8 cellular contexts compared by ENCODE assay signal in the genomic region with DNA sequence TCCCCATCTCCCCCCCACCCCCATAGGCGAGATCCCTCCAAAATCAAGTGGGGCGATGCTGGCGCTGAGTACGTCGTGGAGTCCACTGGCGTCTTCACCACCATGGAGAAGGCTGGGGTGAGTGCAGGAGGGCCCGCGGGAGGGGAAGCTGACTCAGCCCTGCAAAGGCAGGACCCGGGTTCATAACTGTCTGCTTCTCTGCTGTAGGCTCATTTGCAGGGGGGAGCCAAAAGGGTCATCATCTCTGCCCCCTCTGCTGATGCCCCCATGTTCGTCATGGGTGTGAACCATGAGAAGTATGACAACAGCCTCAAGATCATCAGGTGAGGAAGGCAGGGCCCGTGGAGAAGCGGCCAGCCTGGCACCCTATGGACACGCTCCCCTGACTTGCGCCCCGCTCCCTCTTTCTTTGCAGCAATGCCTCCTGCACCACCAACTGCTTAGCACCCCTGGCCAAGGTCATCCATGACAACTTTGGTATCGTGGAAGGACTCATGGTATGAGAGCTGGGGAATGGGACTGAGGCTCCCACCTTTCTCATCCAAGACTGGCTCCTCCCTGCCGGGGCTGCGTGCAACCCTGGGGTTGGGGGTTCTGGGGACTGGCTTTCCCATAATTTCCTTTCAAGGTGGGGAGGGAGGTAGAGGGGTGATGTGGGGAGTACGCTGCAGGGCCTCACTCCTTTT. TPM values are rescaled to one million over a fixed set of nuclear protein-coding genes. Genes with fewer than 3 reads are reported as not detected.
DNase-seq lines count a peak whose midpoint lies in the region; ATAC-seq and TF ChIP-seq lines count a peak whose summit lies in the region.

No MANE protein-coding gene starts in this region.

- peak; percentile 42 for DNase-seq in activated CD4-positive, alpha-beta T cell treated with anti-CD3 and anti-CD28 coated beads for 48 hours
- no peak for DNase-seq in activated CD4-positive, alpha-beta T cell treated with anti-CD3 and anti-CD28 coated beads, Interleukin-2, amount 50 U/mL, for 4 hours
- peak; percentile 45 for DNase-seq in activated CD4-positive, alpha-beta memory T cell treated with anti-CD3 and anti-CD28 coated beads for 36 hours
- DNase-seq in glutamatergic neuron (no peak), left lobe of liver (ENCODE audit: low spot score) (no peak), middle frontal gyrus (ENCODE audit: extremely low spot score, low spot score) (no peak), OCI-M2 (lab: John Stamatoyannopoulos, UW; ENCODE audit: unreplicated experiment) (no peak)
- no peak for DNase-seq in stimulated activated naive CD8-positive, alpha-beta T cell treated with anti-CD3 and anti-CD28 coated beads, Interleukin-15, amount 100 ng/mL, for 72 hours

- intact Hi-C loops in activated CD4-positive, alpha-beta memory T cell treated with anti-CD3 and anti-CD28 coated beads for 36 hours (cut with micrococcal nuclease) = no loop called here

- H3K36me3 Mint-ChIP-seq in activated CD4-positive, alpha-beta memory T cell treated with anti-CD3 and anti-CD28 coated beads for 36 hours = peaks cover 57% of the 10 kb centered on the region
- H3K36me3 Mint-ChIP-seq in glutamatergic neuron (ENCODE audit: unreplicated experiment) = peaks cover 3% of the 10 kb centered on the region

- no peaks in the 10 kb centered on the region for H3K9me3 Mint-ChIP-seq in activated CD4-positive, alpha-beta memory T cell treated with anti-CD3 and anti-CD28 coated beads for 36 hours
- peaks cover 34% of the 10 kb centered on the region for H3K9me3 Mint-ChIP-seq in glutamatergic neuron (ENCODE audit: unreplicated experiment)
- no peaks in the 10 kb centered on the region for H3K9me3 Mint-ChIP-seq in stimulated activated naive CD8-positive, alpha-beta T cell treated with anti-CD3 and anti-CD28 coated beads, Interleukin-15, amount 100 ng/mL, for 72 hours

- POLR2A ChIA-PET in activated CD4-positive, alpha-beta memory T cell treated with anti-CD3 and anti-CD28 coated beads for 36 hours (lab: Charles Lee) = interaction anchor here (0.6 to 6.3 kb wide), 11 partner anchors 16 to 252 kb away, joined by 3 to 54 read pairs (median 14); partner anchors contain the start of genes CD4, IFFO1, MRPL51 and VAMP1

- peak overlapping the region; percentile 100 for H3K27ac Mint-ChIP-seq in activated CD4-positive, alpha-beta memory T cell treated with anti-CD3 and anti-CD28 coated beads for 36 hours
- H3K27ac Mint-ChIP-seq in glutamatergic neuron (ENCODE audit: unreplicated experiment) = peak overlapping the region; percentile 28
- peak overlapping the region in 1 of 2 donors; percentile 90 for H3K27ac Mint-ChIP-seq in stimulated activated naive CD8-positive, alpha-beta T cell treated with anti-CD3 and anti-CD28 coated beads, Interleukin-15, amount 100 ng/mL, for 72 hours

- TF ChIP-seq CTCF in glutamatergic neuron (IDR thresholded peaks at IDR 0.05; ENCODE audit: partially characterized antibody, unreplicated experiment) = no peak

- H3K27me3 Mint-ChIP-seq in activated CD4-positive, alpha-beta memory T cell treated with anti-CD3 and anti-CD28 coated beads for 36 hours = no peaks in the 10 kb centered on the region
- peaks cover 14% of the 10 kb centered on the region for H3K27me3 Mint-ChIP-seq in glutamatergic neuron (ENCODE audit: unreplicated experiment)
- H3K27me3 Mint-ChIP-seq in stimulated activated naive CD8-positive, alpha-beta T cell treated with anti-CD3 and anti-CD28 coated beads, Interleukin-15, amount 100 ng/mL, for 72 hours = no peaks in the 10 kb centered on the region

- CTCF ChIA-PET in activated CD4-positive, alpha-beta memory T cell treated with anti-CD3 and anti-CD28 coated beads for 36 hours (lab: Charles Lee) = interaction anchor here (0.6 to 4.2 kb wide), 30 partner anchors 8 to 203 kb away, joined by 3 to 61 read pairs (median 4); partner anchors contain the start of genes CD27, IFFO1, MRPL51 and NOP2

- peaks cover 62% of the 10 kb centered on the region for H3K4me1 Mint-ChIP-seq in activated CD4-positive, alpha-beta memory T cell treated with anti-CD3 and anti-CD28 coated beads for 36 hours (ENCODE audit: low read depth)
- H3K4me1 Mint-ChIP-seq in glutamatergic neuron (ENCODE audit: low read depth, unreplicated experiment) = peaks cover 18% of the 10 kb centered on the region
- peaks cover 79% of the 10 kb centered on the region for H3K4me1 Mint-ChIP-seq in stimulated activated naive CD8-positive, alpha-beta T cell treated with anti-CD3 and anti-CD28 coated beads, Interleukin-15, amount 100 ng/mL, for 72 hours

- ATAC-seq in stimulated activated naive CD8-positive, alpha-beta T cell treated with anti-CD3 and anti-CD28 coated beads, Interleukin-15, amount 100 ng/mL, for 72 hours = no peak
- ATAC-seq in left lobe of liver = no peak

- peak overlapping the region; percentile 96 for H3K4me3 Mint-ChIP-seq in activated CD4-positive, alpha-beta memory T cell treated with anti-CD3 and anti-CD28 coated beads for 36 hours
- H3K4me3 Mint-ChIP-seq in glutamatergic neuron (ENCODE audit: unreplicated experiment) = peak overlapping the region; percentile 25
- peak overlapping the region; percentile 96 to 98 for H3K4me3 Mint-ChIP-seq in stimulated activated naive CD8-positive, alpha-beta T cell treated with anti-CD3 and anti-CD28 coated beads, Interleukin-15, amount 100 ng/mL, for 72 hours

RNA-seq across cellular contexts. Expression of gene GAPDH, which starts 2.7 kb away (rescaled TPM):
- total RNA-seq in activated CD4-positive, alpha-beta memory T cell treated with anti-CD3 and anti-CD28 coated beads for 36 hours = 1,000 to 10,000 TPM; 5,823 to 5,836 TPM
- total RNA-seq in glutamatergic neuron (ENCODE audit: unreplicated experiment) (2,124 TPM), left lobe of liver (1,145 TPM)

RNA-seq across cellular contexts. Expression of gene IFFO1, which starts 18.8 kb away (rescaled TPM):
- 10 to 100 TPM; 10.9 to 12.4 TPM for total RNA-seq in activated CD4-positive, alpha-beta memory T cell treated with anti-CD3 and anti-CD28 coated beads for 36 hours
- total RNA-seq in glutamatergic neuron (ENCODE audit: unreplicated experiment) (50.3 TPM), left lobe of liver (8.8 TPM)

RNA-seq across cellular contexts. Expression of gene NOP2, which starts 31.1 kb away (rescaled TPM):
- total RNA-seq in activated CD4-positive, alpha-beta memory T cell treated with anti-CD3 and anti-CD28 coated beads for 36 hours = 10 to 100 TPM; 74.9 to 82.2 TPM
- total RNA-seq in glutamatergic neuron (ENCODE audit: unreplicated experiment) (53.5 TPM), left lobe of liver (14.9 TPM)

RNA-seq across cellular contexts. Expression of gene NCAPD2, which starts 43.1 kb away (rescaled TPM):
- total RNA-seq in activated CD4-positive, alpha-beta memory T cell treated with anti-CD3 and anti-CD28 coated beads for 36 hours = 100 to 1,000 TPM; 192 to 196 TPM
- total RNA-seq in glutamatergic neuron (ENCODE audit: unreplicated experiment) = 29.3 TPM
- 9.0 TPM for total RNA-seq in left lobe of liver

RNA-seq across cellular contexts. Expression of gene MRPL51, which starts 44.0 kb away (rescaled TPM):
- total RNA-seq in activated CD4-positive, alpha-beta memory T cell treated with anti-CD3 and anti-CD28 coated beads for 36 hours = 100 to 1,000 TPM; 289 to 312 TPM
- total RNA-seq in glutamatergic neuron (ENCODE audit: unreplicated experiment) = 138 TPM
- total RNA-seq in left lobe of liver = 84.1 TPM

Comparison
In these comparisons a context has a peak if more than half of its experiments do, and no peak if none do; other contexts are left out.
1. DNase-seq: peak in activated CD4-positive, alpha-beta T cell treated with anti-CD3 and anti-CD28 coated beads for 48 hours (single experiment) and activated CD4-positive, alpha-beta memory T cell treated with anti-CD3 and anti-CD28 coated beads for 36 hours (single experiment); none in activated CD4-positive, alpha-beta T cell treated with anti-CD3 and anti-CD28 coated beads, Interleukin-2, amount 50 U/mL, for 4 hours (0 of 2), glutamatergic neuron (single experiment), stimulated activated naive CD8-positive, alpha-beta T cell treated with anti-CD3 and anti-CD28 coated beads, Interleukin-15, amount 100 ng/mL, for 72 hours (0 of 2), left lobe of liver (single experiment), middle frontal gyrus (single experiment) and OCI-M2 (single experiment).
2. H3K4me3 Mint-ChIP-seq: peak in every context shown above with its lines; median percentile 97 in stimulated activated naive CD8-positive, alpha-beta T cell treated with anti-CD3 and anti-CD28 coated beads, Interleukin-15, amount 100 ng/mL, for 72 hours; 96 in activated CD4-positive, alpha-beta memory T cell treated with anti-CD3 and anti-CD28 coated beads for 36 hours; 25 in glutamatergic neuron.